12 cellular contexts compared by ENCODE assay signal in genomic region chr14:68924392-68925158, GRCh38. TPM values are rescaled to one million over a fixed set of nuclear protein-coding genes. Genes with fewer than 3 reads are reported as not detected.
DNase-seq lines count a peak whose midpoint lies in the region; ATAC-seq and TF ChIP-seq lines count a peak whose summit lies in the region.
"Had no signal": no experiment of that assay in that cellular context is flagged by ENCODE, and none has a peak within 500 bp of the region (broad histone marks: within the 10 kb centered on the region; RNA-seq: fewer than 3 reads in every experiment).

No MANE protein-coding gene starts in this region.

- H3K4me1 ChIP-seq in right lobe of liver (peaks cover 0 to 28% (median 0%) of the 10 kb centered on the region in 4 donors), upper lobe of right lung (peaks cover 25% of the 10 kb centered on the region)

- peaks cover 16% of the 10 kb centered on the region for H3K9me3 Mint-ChIP-seq in activated CD4-positive, alpha-beta T cell treated with anti-CD3 and anti-CD28 coated beads, Interleukin-2, amount 10 ng/mL, durations not matched to agents 7 days and 5 days

- POLR2A ChIA-PET in activated CD4-positive, alpha-beta T cell treated with anti-CD3 and anti-CD28 coated beads, Interleukin-2, amount 10 ng/mL, durations not matched to agents 7 days and 5 days (lab: Charles Lee) = no interaction called here
- POLR2A ChIA-PET in GM10248 (lab: Yijun Ruan, JAX) = no interaction called here

- CTCF ChIA-PET in activated CD4-positive, alpha-beta T cell treated with anti-CD3 and anti-CD28 coated beads, Interleukin-2, amount 10 ng/mL, durations not matched to agents 7 days and 5 days (lab: Charles Lee) = interaction anchor here (0.6 to 3.0 kb wide), 7 partner anchors 9 to 32 kb away, joined by 3 to 13 read pairs (median 4); no protein-coding TSS in a partner anchor
- CTCF ChIA-PET in GM10248 (lab: Yijun Ruan, JAX) = interaction anchor here (0.8 to 1.5 kb wide), 4 partner anchors 8 to 16 kb away, joined by 3 to 5 read pairs (median 4); no protein-coding TSS in a partner anchor

- peak overlapping the region; percentile 62 for H3K27ac Mint-ChIP-seq in activated CD4-positive, alpha-beta T cell treated with anti-CD3 and anti-CD28 coated beads, Interleukin-2, amount 10 ng/mL, durations not matched to agents 7 days and 5 days
- H3K27ac Mint-ChIP-seq: activated CD4-positive, alpha-beta memory T cell treated with anti-CD3 and anti-CD28 coated beads for 36 hours had no signal

- H3K27ac ChIP-seq in coronary artery (peak overlapping the region; percentile 82 to 91), right lobe of liver (peak overlapping the region; percentile 44 to 80 (median 59)), upper lobe of right lung (peak overlapping the region; percentile 0)
- H3K27ac ChIP-seq: pancreas had no signal

- TF ChIP-seq CTCF in coronary artery (IDR thresholded peaks at IDR 0.05) (no peak), right lobe of liver (IDR thresholded peaks at IDR 0.05) (no peak), upper lobe of right lung (IDR thresholded peaks at IDR 0.05) (no peak), GM10248 (IDR thresholded peaks at IDR 0.05; ENCODE audit: control extremely low read depth, extremely low read depth, low read depth, missing control alignments) (no peak)

- DNase-seq in activated CD4-positive, alpha-beta T cell treated with anti-CD3 and anti-CD28 coated beads, Interleukin-2, amount 10 ng/mL, durations not matched to agents 7 days and 5 days = no peak
- DNase-seq in activated CD4-positive, alpha-beta T cell treated with anti-CD3 and anti-CD28 coated beads for 1 hour = no peak
- no peak for DNase-seq in coronary artery (ENCODE audit: low spot score)
- peak; percentile 62 to 82 (median 70) for DNase-seq in right lobe of liver
- DNase-seq in upper lobe of right lung = no peak
- DNase-seq in GM19240 (ENCODE audit: insufficient read length, low spot score) = no peak
- no peak for DNase-seq in GM10248 (ENCODE audit: extremely low spot score)
- DNase-seq: activated CD4-positive, alpha-beta memory T cell treated with anti-CD3 and anti-CD28 coated beads for 36 hours; NCI-H1694; RPMI8226 had no signal

- intact Hi-C loops in right lobe of liver (cut with DNase I) = loop anchor here in 1 of 2 donors (10.0 kb wide), 1 partner anchor 70 kb away; no protein-coding TSS in a partner anchor
- intact Hi-C loops in upper lobe of right lung (cut with DNase I) = no loop called here

- TF ChIP-seq POLR2A in right lobe of liver (IDR thresholded peaks at IDR 0.05) = no peak

- H3K27me3 ChIP-seq in right lobe of liver (no peaks in the 10 kb centered on the region), upper lobe of right lung (no peaks in the 10 kb centered on the region)
- H3K27me3 ChIP-seq: pancreas had no signal

- peak overlapping the region; percentile 35 for H3K4me3 ChIP-seq in coronary artery
- H3K4me3 ChIP-seq in right lobe of liver = no peak overlapping the region
- no peak overlapping the region for H3K4me3 ChIP-seq in upper lobe of right lung
- H3K4me3 ChIP-seq: pancreas had no signal

- no peaks in the 10 kb centered on the region for H3K9me3 ChIP-seq in right lobe of liver
- H3K9me3 ChIP-seq in upper lobe of right lung = no peaks in the 10 kb centered on the region
- H3K9me3 ChIP-seq: pancreas had no signal

- H3K36me3 Mint-ChIP-seq in activated CD4-positive, alpha-beta T cell treated with anti-CD3 and anti-CD28 coated beads, Interleukin-2, amount 10 ng/mL, durations not matched to agents 7 days and 5 days (ENCODE audit: low read depth) = peaks cover 35% of the 10 kb centered on the region

- ATAC-seq in right lobe of liver (peak; percentile 71 to 85 (median 76)), upper lobe of right lung (peak; percentile 64), GM21515 (IDR thresholded peaks at IDR 0.05; ENCODE audit: unreplicated experiment) (no peak)
- ATAC-seq: pancreas had no signal

- peaks cover 0 to 25% (median 16%) of the 10 kb centered on the region in 4 donors for H3K36me3 ChIP-seq in right lobe of liver
- H3K36me3 ChIP-seq in upper lobe of right lung = peaks cover 25% of the 10 kb centered on the region

- 49% methylated on average over 8 of the region's 9 CpGs for WGBS in right lobe of liver (ENCODE audit: insufficient coverage, low coverage, low lambda C conversion rate, missing lambda C conversion rate)

- H3K4me3 Mint-ChIP-seq in activated CD4-positive, alpha-beta T cell treated with anti-CD3 and anti-CD28 coated beads, Interleukin-2, amount 10 ng/mL, durations not matched to agents 7 days and 5 days = no peak overlapping the region
- H3K4me3 Mint-ChIP-seq: activated CD4-positive, alpha-beta memory T cell treated with anti-CD3 and anti-CD28 coated beads for 36 hours had no signal

- H3K4me1 Mint-ChIP-seq in activated CD4-positive, alpha-beta T cell treated with anti-CD3 and anti-CD28 coated beads, Interleukin-2, amount 10 ng/mL, durations not matched to agents 7 days and 5 days = peaks cover 43% of the 10 kb centered on the region

- H3K27me3 Mint-ChIP-seq in activated CD4-positive, alpha-beta T cell treated with anti-CD3 and anti-CD28 coated beads, Interleukin-2, amount 10 ng/mL, durations not matched to agents 7 days and 5 days = no peaks in the 10 kb centered on the region
- H3K27me3 Mint-ChIP-seq: activated CD4-positive, alpha-beta memory T cell treated with anti-CD3 and anti-CD28 coated beads for 36 hours had no signal

RNA-seq across cellular contexts. Expression of gene ACTN1, which starts 54.5 kb away (rescaled TPM):
- total RNA-seq in activated CD4-positive, alpha-beta T cell treated with anti-CD3 and anti-CD28 coated beads, Interleukin-2, amount 10 ng/mL, durations not matched to agents 7 days and 5 days = 10 to 100 TPM; 31.9 to 35.1 TPM
- total RNA-seq in right lobe of liver (100 to 1,000 TPM in 3 of 6 experiments, 10 to 100 TPM in 3; 53.1 to 145 (median 100) TPM), upper lobe of right lung (177 TPM)

Comparison
In these comparisons a context has a peak if more than half of its experiments do, and no peak if none do; other contexts are left out.
1. DNase-seq: peak in right lobe of liver (3 of 3); none in activated CD4-positive, alpha-beta T cell treated with anti-CD3 and anti-CD28 coated beads, Interleukin-2, amount 10 ng/mL, durations not matched to agents 7 days and 5 days (single experiment), activated CD4-positive, alpha-beta T cell treated with anti-CD3 and anti-CD28 coated beads for 1 hour (single experiment), coronary artery (single experiment), upper lobe of right lung (single experiment), GM19240 (single experiment) and GM10248 (single experiment).
2. H3K27ac ChIP-seq: peak in every context shown above with its lines; median percentile 86 in coronary artery; 59 in right lobe of liver; 0 in upper lobe of right lung.